In the genomic region with DNA sequence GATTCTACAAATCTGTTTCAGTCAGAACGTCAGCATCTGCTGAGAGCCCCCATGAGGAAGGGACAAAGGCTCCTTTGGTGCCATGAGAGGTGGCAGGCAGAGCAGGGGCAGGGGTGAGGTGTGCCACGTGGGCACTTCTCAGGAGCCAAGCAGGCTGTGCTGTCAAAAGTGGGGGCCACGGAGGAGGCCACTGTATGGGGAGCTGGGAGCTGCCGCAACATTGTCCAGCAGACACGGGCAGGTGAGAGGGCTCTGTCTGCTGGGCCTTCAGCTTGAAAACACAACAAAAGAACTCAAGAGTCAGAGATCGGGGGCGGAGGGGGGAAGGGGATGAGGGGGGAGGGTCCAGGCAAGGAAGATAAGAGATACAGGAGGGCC, we compare ENCODE assay signal across 1 cellular context.
TF ChIP-seq lines count a peak whose summit lies in the region.

No MANE protein-coding gene starts in this region.

TF ChIP-seq in HepG2, 621 proteins besides CTCF, POLR2A, EP300 and RAD21 (continued from another document and continues in another):
- TF ChIP-seq, protein P1, sequence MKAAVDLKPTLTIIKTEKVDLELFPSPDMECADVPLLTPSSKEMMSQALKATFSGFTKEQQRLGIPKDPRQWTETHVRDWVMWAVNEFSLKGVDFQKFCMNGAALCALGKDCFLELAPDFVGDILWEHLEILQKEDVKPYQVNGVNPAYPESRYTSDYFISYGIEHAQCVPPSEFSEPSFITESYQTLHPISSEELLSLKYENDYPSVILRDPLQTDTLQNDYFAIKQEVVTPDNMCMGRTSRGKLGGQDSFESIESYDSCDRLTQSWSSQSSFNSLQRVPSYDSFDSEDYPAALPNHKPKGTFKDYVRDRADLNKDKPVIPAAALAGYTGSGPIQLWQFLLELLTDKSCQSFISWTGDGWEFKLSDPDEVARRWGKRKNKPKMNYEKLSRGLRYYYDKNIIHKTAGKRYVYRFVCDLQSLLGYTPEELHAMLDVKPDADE (CRISPR knock-in tag; IDR thresholded peaks at IDR 0.05), result no peak
- TF ChIP-seq SMARCC2 (IDR thresholded peaks at IDR 0.05) (no peak), MXD4 (CRISPR knock-in tag; IDR thresholded peaks at IDR 0.05) (peak; percentile 31; the same call in 1 of the 2 replicates), DPF2 (CRISPR knock-in tag; IDR thresholded peaks at IDR 0.05; ENCODE audit: borderline replicate concordance, low read depth) (0 out of 2 replicates have a peak, but pooled peaks have one; percentile 28), ZNF430 (CRISPR knock-in tag; IDR thresholded peaks at IDR 0.05) (peak; percentile 55; the same call in 1 of the 2 replicates), KLF16 (CRISPR knock-in tag; IDR thresholded peaks at IDR 0.05) (0 out of 4 replicates have a peak, but pooled peaks of 1 of the 2 experiments have one; percentile 28), SNAI1 (CRISPR knock-in tag; IDR thresholded peaks at IDR 0.05; ENCODE audit: borderline replicate concordance) (no peak), ZNF3 (CRISPR knock-in tag; IDR thresholded peaks at IDR 0.05) (no peak), SALL1 (CRISPR knock-in tag; IDR thresholded peaks at IDR 0.05) (peak; percentile 67), HNF4A (CRISPR knock-in tag; IDR thresholded peaks at IDR 0.05) (peak; percentile 51), ZNF160 (CRISPR knock-in tag; IDR thresholded peaks at IDR 0.05) (no peak), CEBPG (CRISPR knock-in tag; IDR thresholded peaks at IDR 0.05) (peak; percentile 25; the same call in 1 of the 2 replicates), ZNF75D (CRISPR knock-in tag; IDR thresholded peaks at IDR 0.05; ENCODE audit: borderline replicate concordance) (no peak), ZNF839 (CRISPR knock-in tag; IDR thresholded peaks at IDR 0.05; ENCODE audit: borderline replicate concordance) (0 out of 2 replicates have a peak, but pooled peaks have one; percentile 49), GATA4 (IDR thresholded peaks at IDR 0.05; ENCODE audit: borderline replicate concordance, low read depth) (peak; percentile 51; the same call in 1 of the 2 replicates), ZNF225 (CRISPR knock-in tag; IDR thresholded peaks at IDR 0.05) (peak; percentile 81; the same call in 1 of the 2 replicates), CCDC6 (CRISPR knock-in tag; IDR thresholded peaks at IDR 0.05) (no peak), HCFC1 (IDR thresholded peaks at IDR 0.05; ENCODE audit: low read depth, low read length) (no peak), MYC (CRISPR knock-in tag; IDR thresholded peaks at IDR 0.05; ENCODE audit: borderline replicate concordance) (peak; percentile 84), MAZ (IDR thresholded peaks at IDR 0.05; ENCODE audit: borderline replicate concordance, low read depth, low read length) (peak; percentile 30; the same call in 1 of the 2 replicates), MAZ (CRISPR knock-in tag; IDR thresholded peaks at IDR 0.05; ENCODE audit: low read depth) (0 out of 2 replicates have a peak, but pooled peaks have one; percentile 40), RARA (CRISPR knock-in tag; IDR thresholded peaks at IDR 0.05) (0 out of 2 replicates have a peak, but pooled peaks have one; percentile 8), SOX5 (CRISPR knock-in tag; IDR thresholded peaks at IDR 0.05; ENCODE audit: borderline replicate concordance) (peak; percentile 67), LCORL (IDR thresholded peaks at IDR 0.05) (no peak), LCORL (CRISPR knock-in tag; IDR thresholded peaks at IDR 0.05) (peak; percentile 49; the same call in 1 of the 2 replicates), NONO (IDR thresholded peaks at IDR 0.05) (no peak), NONO (CRISPR knock-in tag; conservative IDR thresholded peaks at IDR 0.05) (0 out of 2 replicates have a peak, but pooled peaks have one; percentile 29), HNRNPL (IDR thresholded peaks at IDR 0.05; ENCODE audit: low read depth, low read length) (peak; percentile 91), ZFY (CRISPR knock-in tag; IDR thresholded peaks at IDR 0.05) (peak; percentile 50), DMAP1 (CRISPR knock-in tag; IDR thresholded peaks at IDR 0.05) (peak; percentile 69; the same call in 1 of the 2 replicates), TARDBP (CRISPR knock-in tag; IDR thresholded peaks at IDR 0.05) (0 out of 2 replicates have a peak, but pooled peaks have one; percentile 23), SOX13 (IDR thresholded peaks at IDR 0.05) (0 out of 2 replicates have a peak, but pooled peaks have one; percentile 58), SOX13 (CRISPR knock-in tag; conservative IDR thresholded peaks at IDR 0.05 in 1 of 2, IDR thresholded peaks at IDR 0.05 in 1 of 2) (peak in 1 of 2 experiments; percentile 81; a peak in 2 of 4 replicates), SOX6 (IDR thresholded peaks at IDR 0.05) (no peak), SOX6 (CRISPR knock-in tag; IDR thresholded peaks at IDR 0.05) (peak; percentile 77), ZNF652 (CRISPR knock-in tag; IDR thresholded peaks at IDR 0.05; ENCODE audit: borderline replicate concordance, low read depth) (no peak)
- TF ChIP-seq, protein P2, sequence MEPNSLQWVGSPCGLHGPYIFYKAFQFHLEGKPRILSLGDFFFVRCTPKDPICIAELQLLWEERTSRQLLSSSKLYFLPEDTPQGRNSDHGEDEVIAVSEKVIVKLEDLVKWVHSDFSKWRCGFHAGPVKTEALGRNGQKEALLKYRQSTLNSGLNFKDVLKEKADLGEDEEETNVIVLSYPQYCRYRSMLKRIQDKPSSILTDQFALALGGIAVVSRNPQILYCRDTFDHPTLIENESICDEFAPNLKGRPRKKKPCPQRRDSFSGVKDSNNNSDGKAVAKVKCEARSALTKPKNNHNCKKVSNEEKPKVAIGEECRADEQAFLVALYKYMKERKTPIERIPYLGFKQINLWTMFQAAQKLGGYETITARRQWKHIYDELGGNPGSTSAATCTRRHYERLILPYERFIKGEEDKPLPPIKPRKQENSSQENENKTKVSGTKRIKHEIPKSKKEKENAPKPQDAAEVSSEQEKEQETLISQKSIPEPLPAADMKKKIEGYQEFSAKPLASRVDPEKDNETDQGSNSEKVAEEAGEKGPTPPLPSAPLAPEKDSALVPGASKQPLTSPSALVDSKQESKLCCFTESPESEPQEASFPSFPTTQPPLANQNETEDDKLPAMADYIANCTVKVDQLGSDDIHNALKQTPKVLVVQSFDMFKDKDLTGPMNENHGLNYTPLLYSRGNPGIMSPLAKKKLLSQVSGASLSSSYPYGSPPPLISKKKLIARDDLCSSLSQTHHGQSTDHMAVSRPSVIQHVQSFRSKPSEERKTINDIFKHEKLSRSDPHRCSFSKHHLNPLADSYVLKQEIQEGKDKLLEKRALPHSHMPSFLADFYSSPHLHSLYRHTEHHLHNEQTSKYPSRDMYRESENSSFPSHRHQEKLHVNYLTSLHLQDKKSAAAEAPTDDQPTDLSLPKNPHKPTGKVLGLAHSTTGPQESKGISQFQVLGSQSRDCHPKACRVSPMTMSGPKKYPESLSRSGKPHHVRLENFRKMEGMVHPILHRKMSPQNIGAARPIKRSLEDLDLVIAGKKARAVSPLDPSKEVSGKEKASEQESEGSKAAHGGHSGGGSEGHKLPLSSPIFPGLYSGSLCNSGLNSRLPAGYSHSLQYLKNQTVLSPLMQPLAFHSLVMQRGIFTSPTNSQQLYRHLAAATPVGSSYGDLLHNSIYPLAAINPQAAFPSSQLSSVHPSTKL (CRISPR knock-in tag; IDR thresholded peaks at IDR 0.05), result 0 out of 2 replicates have a peak, but pooled peaks have one; percentile 23
- TF ChIP-seq, protein P3, sequence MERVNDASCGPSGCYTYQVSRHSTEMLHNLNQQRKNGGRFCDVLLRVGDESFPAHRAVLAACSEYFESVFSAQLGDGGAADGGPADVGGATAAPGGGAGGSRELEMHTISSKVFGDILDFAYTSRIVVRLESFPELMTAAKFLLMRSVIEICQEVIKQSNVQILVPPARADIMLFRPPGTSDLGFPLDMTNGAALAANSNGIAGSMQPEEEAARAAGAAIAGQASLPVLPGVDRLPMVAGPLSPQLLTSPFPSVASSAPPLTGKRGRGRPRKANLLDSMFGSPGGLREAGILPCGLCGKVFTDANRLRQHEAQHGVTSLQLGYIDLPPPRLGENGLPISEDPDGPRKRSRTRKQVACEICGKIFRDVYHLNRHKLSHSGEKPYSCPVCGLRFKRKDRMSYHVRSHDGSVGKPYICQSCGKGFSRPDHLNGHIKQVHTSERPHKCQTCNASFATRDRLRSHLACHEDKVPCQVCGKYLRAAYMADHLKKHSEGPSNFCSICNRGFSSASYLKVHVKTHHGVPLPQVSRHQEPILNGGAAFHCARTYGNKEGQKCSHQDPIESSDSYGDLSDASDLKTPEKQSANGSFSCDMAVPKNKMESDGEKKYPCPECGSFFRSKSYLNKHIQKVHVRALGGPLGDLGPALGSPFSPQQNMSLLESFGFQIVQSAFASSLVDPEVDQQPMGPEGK (CRISPR knock-in tag; IDR thresholded peaks at IDR 0.05), result peak; percentile 97
- TF ChIP-seq, protein P4, sequence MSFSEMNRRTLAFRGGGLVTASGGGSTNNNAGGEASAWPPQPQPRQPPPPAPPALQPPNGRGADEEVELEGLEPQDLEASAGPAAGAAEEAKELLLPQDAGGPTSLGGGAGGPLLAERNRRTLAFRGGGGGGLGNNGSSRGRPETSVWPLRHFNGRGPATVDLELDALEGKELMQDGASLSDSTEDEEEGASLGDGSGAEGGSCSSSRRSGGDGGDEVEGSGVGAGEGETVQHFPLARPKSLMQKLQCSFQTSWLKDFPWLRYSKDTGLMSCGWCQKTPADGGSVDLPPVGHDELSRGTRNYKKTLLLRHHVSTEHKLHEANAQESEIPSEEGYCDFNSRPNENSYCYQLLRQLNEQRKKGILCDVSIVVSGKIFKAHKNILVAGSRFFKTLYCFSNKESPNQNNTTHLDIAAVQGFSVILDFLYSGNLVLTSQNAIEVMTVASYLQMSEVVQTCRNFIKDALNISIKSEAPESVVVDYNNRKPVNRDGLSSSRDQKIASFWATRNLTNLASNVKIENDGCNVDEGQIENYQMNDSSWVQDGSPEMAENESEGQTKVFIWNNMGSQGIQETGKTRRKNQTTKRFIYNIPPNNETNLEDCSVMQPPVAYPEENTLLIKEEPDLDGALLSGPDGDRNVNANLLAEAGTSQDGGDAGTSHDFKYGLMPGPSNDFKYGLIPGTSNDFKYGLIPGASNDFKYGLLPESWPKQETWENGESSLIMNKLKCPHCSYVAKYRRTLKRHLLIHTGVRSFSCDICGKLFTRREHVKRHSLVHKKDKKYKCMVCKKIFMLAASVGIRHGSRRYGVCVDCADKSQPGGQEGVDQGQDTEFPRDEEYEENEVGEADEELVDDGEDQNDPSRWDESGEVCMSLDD (CRISPR knock-in tag; IDR thresholded peaks at IDR 0.05; ENCODE audit: borderline replicate concordance), result peak; percentile 62; the same call in 1 of the 2 replicates
- TF ChIP-seq, protein P5, sequence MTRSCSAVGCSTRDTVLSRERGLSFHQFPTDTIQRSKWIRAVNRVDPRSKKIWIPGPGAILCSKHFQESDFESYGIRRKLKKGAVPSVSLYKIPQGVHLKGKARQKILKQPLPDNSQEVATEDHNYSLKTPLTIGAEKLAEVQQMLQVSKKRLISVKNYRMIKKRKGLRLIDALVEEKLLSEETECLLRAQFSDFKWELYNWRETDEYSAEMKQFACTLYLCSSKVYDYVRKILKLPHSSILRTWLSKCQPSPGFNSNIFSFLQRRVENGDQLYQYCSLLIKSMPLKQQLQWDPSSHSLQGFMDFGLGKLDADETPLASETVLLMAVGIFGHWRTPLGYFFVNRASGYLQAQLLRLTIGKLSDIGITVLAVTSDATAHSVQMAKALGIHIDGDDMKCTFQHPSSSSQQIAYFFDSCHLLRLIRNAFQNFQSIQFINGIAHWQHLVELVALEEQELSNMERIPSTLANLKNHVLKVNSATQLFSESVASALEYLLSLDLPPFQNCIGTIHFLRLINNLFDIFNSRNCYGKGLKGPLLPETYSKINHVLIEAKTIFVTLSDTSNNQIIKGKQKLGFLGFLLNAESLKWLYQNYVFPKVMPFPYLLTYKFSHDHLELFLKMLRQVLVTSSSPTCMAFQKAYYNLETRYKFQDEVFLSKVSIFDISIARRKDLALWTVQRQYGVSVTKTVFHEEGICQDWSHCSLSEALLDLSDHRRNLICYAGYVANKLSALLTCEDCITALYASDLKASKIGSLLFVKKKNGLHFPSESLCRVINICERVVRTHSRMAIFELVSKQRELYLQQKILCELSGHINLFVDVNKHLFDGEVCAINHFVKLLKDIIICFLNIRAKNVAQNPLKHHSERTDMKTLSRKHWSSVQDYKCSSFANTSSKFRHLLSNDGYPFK (CRISPR knock-in tag; IDR thresholded peaks at IDR 0.05; ENCODE audit: borderline replicate concordance), result peak; percentile 55; the same call in 1 of the 2 replicates
- TF ChIP-seq, protein P6, sequence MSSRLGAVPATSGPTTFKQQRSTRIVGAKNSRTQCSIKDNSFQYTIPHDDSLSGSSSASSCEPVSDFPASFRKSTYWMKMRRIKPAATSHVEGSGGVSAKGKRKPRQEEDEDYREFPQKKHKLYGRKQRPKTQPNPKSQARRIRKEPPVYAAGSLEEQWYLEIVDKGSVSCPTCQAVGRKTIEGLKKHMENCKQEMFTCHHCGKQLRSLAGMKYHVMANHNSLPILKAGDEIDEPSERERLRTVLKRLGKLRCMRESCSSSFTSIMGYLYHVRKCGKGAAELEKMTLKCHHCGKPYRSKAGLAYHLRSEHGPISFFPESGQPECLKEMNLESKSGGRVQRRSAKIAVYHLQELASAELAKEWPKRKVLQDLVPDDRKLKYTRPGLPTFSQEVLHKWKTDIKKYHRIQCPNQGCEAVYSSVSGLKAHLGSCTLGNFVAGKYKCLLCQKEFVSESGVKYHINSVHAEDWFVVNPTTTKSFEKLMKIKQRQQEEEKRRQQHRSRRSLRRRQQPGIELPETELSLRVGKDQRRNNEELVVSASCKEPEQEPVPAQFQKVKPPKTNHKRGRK (CRISPR knock-in tag; IDR thresholded peaks at IDR 0.05), result peak; percentile 87; the same call in 1 of the 2 replicates
- TF ChIP-seq, protein P7, sequence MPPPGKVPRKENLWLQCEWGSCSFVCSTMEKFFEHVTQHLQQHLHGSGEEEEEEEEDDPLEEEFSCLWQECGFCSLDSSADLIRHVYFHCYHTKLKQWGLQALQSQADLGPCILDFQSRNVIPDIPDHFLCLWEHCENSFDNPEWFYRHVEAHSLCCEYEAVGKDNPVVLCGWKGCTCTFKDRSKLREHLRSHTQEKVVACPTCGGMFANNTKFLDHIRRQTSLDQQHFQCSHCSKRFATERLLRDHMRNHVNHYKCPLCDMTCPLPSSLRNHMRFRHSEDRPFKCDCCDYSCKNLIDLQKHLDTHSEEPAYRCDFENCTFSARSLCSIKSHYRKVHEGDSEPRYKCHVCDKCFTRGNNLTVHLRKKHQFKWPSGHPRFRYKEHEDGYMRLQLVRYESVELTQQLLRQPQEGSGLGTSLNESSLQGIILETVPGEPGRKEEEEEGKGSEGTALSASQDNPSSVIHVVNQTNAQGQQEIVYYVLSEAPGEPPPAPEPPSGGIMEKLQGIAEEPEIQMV (CRISPR knock-in tag; IDR thresholded peaks at IDR 0.05; ENCODE audit: low read depth), result no peak
- TF ChIP-seq, protein P8, sequence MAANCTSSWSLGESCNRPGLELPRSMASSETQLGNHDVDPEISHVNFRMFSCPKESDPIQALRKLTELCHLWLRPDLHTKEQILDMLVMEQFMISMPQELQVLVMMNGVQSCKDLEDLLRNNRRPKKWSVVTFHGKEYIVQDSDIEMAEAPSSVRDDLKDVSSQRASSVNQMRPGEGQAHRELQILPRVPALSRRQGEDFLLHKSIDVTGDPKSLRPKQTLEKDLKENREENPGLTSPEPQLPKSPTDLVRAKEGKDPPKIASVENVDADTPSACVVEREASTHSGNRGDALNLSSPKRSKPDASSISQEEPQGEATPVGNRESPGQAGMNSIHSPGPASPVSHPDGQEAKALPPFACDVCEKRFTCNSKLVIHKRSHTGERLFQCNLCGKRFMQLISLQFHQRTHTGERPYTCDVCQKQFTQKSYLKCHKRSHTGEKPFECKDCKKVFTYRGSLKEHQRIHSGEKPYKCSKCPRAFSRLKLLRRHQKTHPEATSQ (CRISPR knock-in tag; IDR thresholded peaks at IDR 0.05; ENCODE audit: borderline replicate concordance), result no peak
